Comparison of ENCODE assay signal across 19 cellular contexts in genomic region chr3:177124882-177125281, GRCh38.
DNase-seq lines count a peak whose midpoint lies in the region; ATAC-seq and TF ChIP-seq lines count a peak whose summit lies in the region.
"Had no signal": no experiment of that assay in that cellular context is flagged by ENCODE, and none has a peak within 500 bp of the region (broad histone marks: within the 10 kb centered on the region; RNA-seq: fewer than 3 reads in every experiment).

No MANE protein-coding gene starts in this region.

- no peak for TF ChIP-seq POLR2A in breast epithelium (IDR thresholded peaks at IDR 0.05)

- H3K36me3 ChIP-seq in breast epithelium, result no peaks in the 10 kb centered on the region
- no peaks in the 10 kb centered on the region for H3K36me3 ChIP-seq in skeletal muscle satellite cell (ENCODE audit: insufficient read depth, low read length)

- POLR2A ChIA-PET in MCF 10A (lab: Yijun Ruan, JAX) (interaction anchor here (0.7 to 2.2 kb wide), 10 partner anchors 13 to 706 kb away, joined by 3 to 9 read pairs (median 4); no protein-coding TSS in a partner anchor), WTC11 (lab: Charles Lee) (no interaction called here)

- no peaks in the 10 kb centered on the region for H3K27me3 ChIP-seq in breast epithelium
- no peaks in the 10 kb centered on the region for H3K27me3 ChIP-seq in skeletal muscle satellite cell (ENCODE audit: control insufficient read depth, insufficient read depth, low read length)

- H3K4me1 Mint-ChIP-seq in MCF 10A (ENCODE audit: insufficient read depth, unreplicated experiment) (peaks cover 40% of the 10 kb centered on the region), WTC11 (peaks cover 88% of the 10 kb centered on the region)
- peaks cover 49 to 74% of the 10 kb centered on the region in 2 donors for H3K4me1 Mint-ChIP-seq in effector memory CD8-positive, alpha-beta T cell (ENCODE audit: low read depth in 2 of 2)

- no peak overlapping the region for H3K27ac ChIP-seq in breast epithelium
- H3K27ac ChIP-seq: VCaP had no signal

- peak overlapping the region; percentile 26 for H3K27ac Mint-ChIP-seq in MCF 10A (ENCODE audit: low read depth, unreplicated experiment)
- H3K27ac Mint-ChIP-seq in WTC11, result peak overlapping the region; percentile 27
- no peak overlapping the region for H3K27ac Mint-ChIP-seq in effector memory CD8-positive, alpha-beta T cell
- H3K27ac Mint-ChIP-seq: activated CD4-positive, alpha-beta memory T cell treated with anti-CD3 and anti-CD28 coated beads, Interleukin-2, amount 10 ng/mL, durations not matched to agents 7 days and 5 days had no signal

- H3K4me3 ChIP-seq in breast epithelium, result no peak overlapping the region
- H3K4me3 ChIP-seq in skeletal muscle satellite cell (ENCODE audit: low read length), result no peak overlapping the region

- peak overlapping the region; percentile 50 for H3K4me2 ChIP-seq in skeletal muscle satellite cell (ENCODE audit: low read length)

- H3K4me1 ChIP-seq in breast epithelium (peaks cover 0 to 5% of the 10 kb centered on the region in 2 donors), skeletal muscle satellite cell (ENCODE audit: control insufficient read depth, insufficient read depth, low read length) (peaks cover 34% of the 10 kb centered on the region)

- H3K9me3 ChIP-seq in breast epithelium (no peaks in the 10 kb centered on the region), skeletal muscle satellite cell (replicated peaks; ENCODE audit: low read length) (peaks cover 3% of the 10 kb centered on the region)

- H3K9ac ChIP-seq in skeletal muscle satellite cell (ENCODE audit: low read depth, low read length), result no peak overlapping the region

- CTCF ChIA-PET in MCF 10A (lab: Yijun Ruan, JAX) (interaction anchor here (0.9 kb wide), 1 partner anchor 25 kb away, joined by 3 read pairs; no protein-coding TSS in a partner anchor), WTC11 (lab: Charles Lee) (no interaction called here)

- H3K36me3 Mint-ChIP-seq in MCF 10A (ENCODE audit: insufficient read depth, unreplicated experiment), result peaks cover 32% of the 10 kb centered on the region
- no peaks in the 10 kb centered on the region for H3K36me3 Mint-ChIP-seq in WTC11
- peaks cover 10% of the 10 kb centered on the region for H3K36me3 Mint-ChIP-seq in effector memory CD8-positive, alpha-beta T cell (ENCODE audit: insufficient read depth)

- BruUV-seq in MCF 10A (replicated peaks; lab: Mats Ljungman, UMichigan), result no TSS peak

- DNase-seq in MCF 10A (ENCODE audit: unreplicated experiment), result peak; percentile 42
- DNase-seq in breast epithelium (ENCODE audit: low spot score in 2 of 2), result no peak
- DNase-seq in WTC11 (ENCODE audit: low spot score), result no peak
- DNase-seq in effector memory CD8-positive, alpha-beta T cell, result no peak
- DNase-seq in stimulated activated naive CD4-positive, alpha-beta T cell (lab: John Stamatoyannopoulos, UW), result no peak
- no peak for DNase-seq in activated CD8-positive, alpha-beta memory T cell treated with anti-CD3 and anti-CD28 coated beads, Interleukin-2, amount 50 U/mL, for 48 hours
- DNase-seq: activated CD4-positive, alpha-beta memory T cell treated with anti-CD3 and anti-CD28 coated beads, Interleukin-2, amount 10 ng/mL, durations not matched to agents 7 days and 5 days; activated effector memory CD4-positive, alpha-beta T cell treated with Interleukin-2 at 50 U/mL for 16 hours; foreskin melanocyte; hippocampal formation; islet precursor cell; Karpas-422; NCI-H1105; NCI-H526; stimulated activated naive CD4-positive, alpha-beta T cell treated with Interleukin-2 at 50 U/mL for 16 hours had no signal

- no peaks in the 10 kb centered on the region for H3K9me3 Mint-ChIP-seq in MCF 10A (ENCODE audit: unreplicated experiment)
- no peaks in the 10 kb centered on the region for H3K9me3 Mint-ChIP-seq in WTC11
- no peaks in the 10 kb centered on the region for H3K9me3 Mint-ChIP-seq in effector memory CD8-positive, alpha-beta T cell

- H3K27me3 Mint-ChIP-seq in MCF 10A (ENCODE audit: insufficient read depth, unreplicated experiment), result no peaks in the 10 kb centered on the region
- H3K27me3 Mint-ChIP-seq in WTC11 (ENCODE audit: low read depth), result no peaks in the 10 kb centered on the region
- no peaks in the 10 kb centered on the region for H3K27me3 Mint-ChIP-seq in effector memory CD8-positive, alpha-beta T cell
- H3K27me3 Mint-ChIP-seq: activated CD4-positive, alpha-beta memory T cell treated with anti-CD3 and anti-CD28 coated beads, Interleukin-2, amount 10 ng/mL, durations not matched to agents 7 days and 5 days had no signal

- H3K4me3 Mint-ChIP-seq in MCF 10A (ENCODE audit: unreplicated experiment), result no peak overlapping the region
- H3K4me3 Mint-ChIP-seq in WTC11, result no peak overlapping the region
- H3K4me3 Mint-ChIP-seq in effector memory CD8-positive, alpha-beta T cell, result peak overlapping the region; percentile 20 to 32
- H3K4me3 Mint-ChIP-seq: activated CD4-positive, alpha-beta memory T cell treated with anti-CD3 and anti-CD28 coated beads, Interleukin-2, amount 10 ng/mL, durations not matched to agents 7 days and 5 days had no signal

- TF ChIP-seq CTCF in MCF 10A (IDR thresholded peaks at IDR 0.05; ENCODE audit: unreplicated experiment) (no peak), breast epithelium (IDR thresholded peaks at IDR 0.05) (no peak), WTC11 (IDR thresholded peaks at IDR 0.05) (no peak)

- ATAC-seq in WTC11 (no peak), HG02870 (IDR thresholded peaks at IDR 0.05; ENCODE audit: unreplicated experiment) (no peak)
- no peak for ATAC-seq in effector memory CD8-positive, alpha-beta T cell (replicated peaks)
- ATAC-seq: sciatic nerve had no signal

- intact Hi-C loops in MCF 10A (cut with micrococcal nuclease) (no loop called here), breast epithelium (cut with DNase I; ENCODE audit: low total_unique reads) (no loop called here)

TF ChIP-seq in WTC11, 78 proteins besides CTCF, POLR2A, EP300 and RAD21:
- TF ChIP-seq ZNF121 (CRISPR knock-in tag; IDR thresholded peaks at IDR 0.05) (no peak), FOXP4 (CRISPR knock-in tag; IDR thresholded peaks at IDR 0.05) (no peak), CDX4 (CRISPR knock-in tag; IDR thresholded peaks at IDR 0.05; ENCODE audit: borderline replicate concordance) (no peak), ATF3 (CRISPR knock-in tag; conservative IDR thresholded peaks at IDR 0.05) (no peak), ZNF671 (CRISPR knock-in tag; IDR thresholded peaks at IDR 0.05) (no peak), ZNF416 (CRISPR knock-in tag; IDR thresholded peaks at IDR 0.05) (no peak)

Comparison
In these comparisons a context has a peak if more than half of its experiments do, and no peak if none do; other contexts are left out.
1. H3K27ac Mint-ChIP-seq: peak in MCF 10A (single experiment) and WTC11 (single experiment); none in effector memory CD8-positive, alpha-beta T cell (0 of 2).
2. H3K4me3 Mint-ChIP-seq: peak in effector memory CD8-positive, alpha-beta T cell (2 of 2); none in MCF 10A (single experiment) and WTC11 (single experiment).